1 cellular context compared by ENCODE assay signal in genomic region chr16:2769100-2769529, GRCh38.
TF ChIP-seq lines count a peak whose summit lies in the region.

No MANE protein-coding gene starts in this region.

TF ChIP-seq in SK-N-SH treated with all-trans-retinoic acid at 6 μM for 48 hours, 23 proteins besides CTCF, POLR2A, EP300 and RAD21:
- TF ChIP-seq CSRNP3 (CRISPR knock-in tag; IDR thresholded peaks at IDR 0.05) (no peak), ZNF565 (CRISPR knock-in tag; conservative IDR thresholded peaks at IDR 0.05; ENCODE audit: low read depth) (no peak)
